ENCODE assay signal across 21 cellular contexts in genomic region chr5:111820072-111820471, GRCh38.
A peak's percentile ranks its signal among the peaks of the same experiment; 100 is the strongest.
DNase-seq lines count a peak whose midpoint lies in the region; ATAC-seq and TF ChIP-seq lines count a peak whose summit lies in the region.
"Had no signal": no experiment of that assay in that cellular context is flagged by ENCODE, and none has a peak within 500 bp of the region (broad histone marks: within the 10 kb centered on the region; RNA-seq: fewer than 3 reads in every experiment).

No MANE protein-coding gene starts in this region.

- H2AFZ ChIP-seq in DND-41 (ENCODE audit: low read depth, low read length) = no peak overlapping the region; the same call in 1 of the 2 replicates
- H2AFZ ChIP-seq in hepatocyte = no peak overlapping the region

- H3K27me3 ChIP-seq in DND-41 (ENCODE audit: insufficient read depth, low read length, poor library complexity) = no peaks in the 10 kb centered on the region
- no peaks in the 10 kb centered on the region for H3K27me3 ChIP-seq in hepatocyte
- H3K27me3 ChIP-seq in upper lobe of left lung = no peaks in the 10 kb centered on the region

- no peaks in the 10 kb centered on the region for H3K36me3 Mint-ChIP-seq in Calu3 (ENCODE audit: insufficient read depth, unreplicated experiment)
- H3K36me3 Mint-ChIP-seq: activated naive CD8-positive, alpha-beta T cell treated with anti-CD3 and anti-CD28 coated beads for 36 hours; type B pancreatic cell had no signal

- peaks cover 8% of the 10 kb centered on the region; the same call in 1 of the 2 replicates for H3K4me1 ChIP-seq in DND-41 (ENCODE audit: insufficient read depth, low read length)
- H3K4me1 ChIP-seq in hepatocyte (ENCODE audit: insufficient read depth) = no peaks in the 10 kb centered on the region
- no peaks in the 10 kb centered on the region for H3K4me1 ChIP-seq in upper lobe of left lung

- H3K4me1 Mint-ChIP-seq in Calu3 (ENCODE audit: low read depth, unreplicated experiment) = no peaks in the 10 kb centered on the region
- H3K4me1 Mint-ChIP-seq: activated naive CD8-positive, alpha-beta T cell treated with anti-CD3 and anti-CD28 coated beads for 36 hours; stimulated activated naive CD8-positive, alpha-beta T cell treated with anti-CD3 and anti-CD28 coated beads, Interleukin-15, amount 100 ng/mL, for 72 hours had no signal

- H4K20me1 ChIP-seq in DND-41 (ENCODE audit: insufficient read depth, low read length) (no peaks in the 10 kb centered on the region), hepatocyte (ENCODE audit: insufficient read depth, poor library complexity, severe bottlenecking) (no peaks in the 10 kb centered on the region)

- TF ChIP-seq CTCF in DND-41 (IDR thresholded peaks at IDR 0.05; ENCODE audit: borderline replicate concordance, extremely low read depth, low read length, poor library complexity, severe bottlenecking) (peak; percentile 32), LNCaP clone FGC (IDR thresholded peaks at IDR 0.05; ENCODE audit: control insufficient read depth, extremely low read depth, insufficient read depth) (peak; percentile 28; the same call in 1 of the 2 replicates), hepatocyte (IDR thresholded peaks at IDR 0.05; ENCODE audit: poor library complexity) (peak; percentile 34), upper lobe of left lung (IDR thresholded peaks at IDR 0.05) (no peak), Calu3 (IDR thresholded peaks at IDR 0.05; ENCODE audit: unreplicated experiment) (no peak)

- H3K4me3 Mint-ChIP-seq in Calu3 (ENCODE audit: low read depth, unreplicated experiment) = no peak overlapping the region
- H3K4me3 Mint-ChIP-seq: activated naive CD8-positive, alpha-beta T cell treated with anti-CD3 and anti-CD28 coated beads for 36 hours; endodermal cell; stimulated activated naive CD8-positive, alpha-beta T cell treated with anti-CD3 and anti-CD28 coated beads, Interleukin-15, amount 100 ng/mL, for 72 hours; type B pancreatic cell had no signal

- H3K36me3 ChIP-seq in DND-41 (ENCODE audit: insufficient read depth, low read length) (no peaks in the 10 kb centered on the region), hepatocyte (replicated peaks; ENCODE audit: insufficient read depth, low read depth) (no peaks in the 10 kb centered on the region), upper lobe of left lung (no peaks in the 10 kb centered on the region)

- ATAC-seq in DND-41 (ENCODE audit: insufficient read depth, low read depth) = no peak
- no peak for ATAC-seq in upper lobe of left lung (ENCODE audit: low FRiP score in 2 of 2)
- ATAC-seq: left ventricle myocardium superior; mucosa of descending colon; Panc1; stimulated activated naive CD8-positive, alpha-beta T cell treated with anti-CD3 and anti-CD28 coated beads, Interleukin-15, amount 100 ng/mL, for 72 hours had no signal

- H3K4me2 ChIP-seq in DND-41 (ENCODE audit: insufficient read depth, low read length) (no peak overlapping the region), hepatocyte (no peak overlapping the region)

- 53% methylated on average over 5 of the region's 5 CpGs for WGBS in hepatocyte (ENCODE audit: low lambda C conversion rate, missing lambda C conversion rate)
- WGBS in upper lobe of left lung, 2 donors = 83 to 85% methylated on average over 5 of the region's 5 CpGs

- no peak overlapping the region for H3K27ac Mint-ChIP-seq in Calu3 (ENCODE audit: unreplicated experiment)
- H3K27ac Mint-ChIP-seq: activated naive CD8-positive, alpha-beta T cell treated with anti-CD3 and anti-CD28 coated beads for 36 hours; endodermal cell; type B pancreatic cell had no signal

- H3K79me2 ChIP-seq in DND-41 (ENCODE audit: insufficient read depth, low read length) (no peaks in the 10 kb centered on the region), hepatocyte (no peaks in the 10 kb centered on the region)

- CTCF ChIA-PET in Calu3 (lab: Charles Lee) = no interaction called here

- H3K4me3 ChIP-seq in DND-41 (ENCODE audit: low read depth in 1 of 2, low read length in 2 of 2) = no peak overlapping the region
- no peak overlapping the region for H3K4me3 ChIP-seq in LNCaP clone FGC (ENCODE audit: low read depth, low read length)
- H3K4me3 ChIP-seq in hepatocyte = no peak overlapping the region
- H3K4me3 ChIP-seq in upper lobe of left lung = no peak overlapping the region
- H3K4me3 ChIP-seq: mucosa of descending colon had no signal

- no TSS peak for BruUV-seq in Calu3 (replicated peaks; lab: Mats Ljungman, UMichigan)

- DNase-seq in DND-41 (no peak), LNCaP clone FGC (ENCODE audit: low read depth) (no peak), RPMI7951 (ENCODE audit: low read depth) (peak; percentile 41), hepatocyte (ENCODE audit: low spot score) (peak; percentile 16), activated T-cell treated with anti-CD3 and anti-CD28 coated beads for 4 hours (no peak), upper lobe of left lung (no peak), Calu3 (no peak), occipital lobe (lab: John Stamatoyannopoulos, UW) (no peak)
- DNase-seq: activated naive CD8-positive, alpha-beta T cell treated with anti-CD3 and anti-CD28 coated beads for 36 hours; endodermal cell; head of caudate nucleus; KG1; left ventricle myocardium superior; NCI-H1436 treated with DMSO at 0.1 percent for 48 hours; NCI-H2171 treated with DMSO at 0.1 percent for 48 hours; NCI-H82; stimulated activated CD4-positive, alpha-beta T cell treated with anti-CD3 and anti-CD28 coated beads, Interleukin-4, amount 100 ng/mL, for 24 hours; stimulated activated naive CD8-positive, alpha-beta T cell treated with anti-CD3 and anti-CD28 coated beads, Interleukin-15, amount 100 ng/mL, for 72 hours had no signal

- H3K9me2 ChIP-seq in hepatocyte (replicated peaks; ENCODE audit: insufficient read depth) = no peaks in the 10 kb centered on the region

- H3K9me3 Mint-ChIP-seq in Calu3 (ENCODE audit: low read depth, unreplicated experiment) = peaks cover 8% of the 10 kb centered on the region
- H3K9me3 Mint-ChIP-seq: type B pancreatic cell had no signal

- H3K27ac ChIP-seq in DND-41 (ENCODE audit: low read length) (no peak overlapping the region), hepatocyte (no peak overlapping the region), upper lobe of left lung (no peak overlapping the region)

- H3K9ac ChIP-seq in DND-41 (ENCODE audit: low read depth, low read length) = no peak overlapping the region

- TF ChIP-seq EP300 in upper lobe of left lung (IDR thresholded peaks at IDR 0.05) = no peak

- H3K9me3 ChIP-seq in DND-41 (ENCODE audit: insufficient read depth, low read length, severe bottlenecking) (peaks cover 14% of the 10 kb centered on the region), hepatocyte (ENCODE audit: low read depth) (no peaks in the 10 kb centered on the region), upper lobe of left lung (peaks cover 0 to 5% (median 2%) of the 10 kb centered on the region in 4 donors)

- intact Hi-C loops in Calu3 (cut with micrococcal nuclease; ENCODE audit: unreplicated experiment) = no loop called here

- no peaks in the 10 kb centered on the region for H3K27me3 Mint-ChIP-seq in Calu3 (ENCODE audit: unreplicated experiment)
- H3K27me3 Mint-ChIP-seq: stimulated activated naive CD8-positive, alpha-beta T cell treated with anti-CD3 and anti-CD28 coated beads, Interleukin-15, amount 100 ng/mL, for 72 hours; type B pancreatic cell had no signal

- no peak for TF ChIP-seq POLR2A in upper lobe of left lung (IDR thresholded peaks at IDR 0.05)

Comparison
In these comparisons a context has a peak if more than half of its experiments do, and no peak if none do; other contexts are left out.
1. DNase-seq: peak in RPMI7951 (single experiment) and hepatocyte (single experiment); none in DND-41 (single experiment), LNCaP clone FGC (single experiment), activated T-cell treated with anti-CD3 and anti-CD28 coated beads for 4 hours (single experiment), upper lobe of left lung (0 of 2), Calu3 (single experiment) and occipital lobe (single experiment).
2. CTCF ChIP-seq: peak in DND-41 (single experiment), LNCaP clone FGC (single experiment) and hepatocyte (single experiment); none in upper lobe of left lung (0 of 6) and Calu3 (single experiment).